1 cellular context compared by ENCODE assay signal in genomic region chr22:38056969-38057841, GRCh38.
TF ChIP-seq lines count a peak whose summit lies in the region.

Gene PICK1, plus strand, starts transcription at chr22:38057404. Its CDS starts 406 bp downstream, at chr22:38057810.

TF ChIP-seq in GM12878, 131 proteins besides CTCF, POLR2A, EP300 and RAD21 (continued from another document and continues in another):
- TF ChIP-seq ZBTB40 (IDR thresholded peaks at IDR 0.05; ENCODE audit: borderline replicate concordance) (peak; percentile 94), EED (IDR thresholded peaks at IDR 0.05; ENCODE audit: low read depth) (peak; percentile 43; the same call in 1 of the 2 replicates), PKNOX1 (IDR thresholded peaks at IDR 0.05) (peak; percentile 49; the same call in 1 of the 2 replicates), SMARCA5 (IDR thresholded peaks at IDR 0.05) (0 out of 2 replicates have a peak, but pooled peaks have one; percentile 21), HDGF (IDR thresholded peaks at IDR 0.05) (no peak), MTA2 (IDR thresholded peaks at IDR 0.05; ENCODE audit: low read depth) (no peak; the same call in 1 of the 2 replicates), GATAD2B (conservative IDR thresholded peaks at IDR 0.05; ENCODE audit: low read depth) (peak; percentile 72), ZBTB4 (CRISPR knock-in tag; IDR thresholded peaks at IDR 0.05) (no peak), ATF7 (IDR thresholded peaks at IDR 0.05; ENCODE audit: low read depth) (peak; percentile 35; the same call in 1 of the 2 replicates), BMI1 (IDR thresholded peaks at IDR 0.05; ENCODE audit: borderline replicate concordance) (peak; percentile 99), TAF1 (IDR thresholded peaks at IDR 0.05; ENCODE audit: borderline replicate concordance, low read depth, low read length) (peak; percentile 56; the same call in 1 of the 2 replicates), POU2F2 (IDR thresholded peaks at IDR 0.05; ENCODE audit: borderline replicate concordance, low read depth, low read length) (no peak), GABPA (IDR thresholded peaks at IDR 0.05; ENCODE audit: low read depth) (peak; percentile 91), NBN (IDR thresholded peaks at IDR 0.05) (peak; percentile 61), SPI1 (IDR thresholded peaks at IDR 0.05; ENCODE audit: borderline replicate concordance, insufficient read depth, low read depth, low read length) (no peak), RCOR1 (conservative IDR thresholded peaks at IDR 0.05; ENCODE audit: low read depth, low read length) (0 out of 2 replicates have a peak, but pooled peaks have one; percentile 82), ZNF217 (IDR thresholded peaks at IDR 0.05) (peak; percentile 80), FOXM1 (IDR thresholded peaks at IDR 0.05; ENCODE audit: low read depth, low read length) (no peak), NKRF (conservative IDR thresholded peaks at IDR 0.05) (peak; percentile 58; the same call in 1 of the 2 replicates), STAT3 (IDR thresholded peaks at IDR 0.05; ENCODE audit: low read depth, low read length) (no peak), RFX5 (IDR thresholded peaks at IDR 0.05; ENCODE audit: low read depth, low read length) (peak; percentile 79), BHLHE40 (IDR thresholded peaks at IDR 0.05; ENCODE audit: borderline replicate concordance in 1 of 2, low read depth in 2 of 2, low read length in 1 of 2) (0 out of 4 replicates have a peak, but pooled peaks of 1 of the 2 experiments have one; percentile 7), CBX5 (IDR thresholded peaks at IDR 0.05; ENCODE audit: low read depth) (no peak), CREM (IDR thresholded peaks at IDR 0.05; ENCODE audit: low read depth) (peak; percentile 96), MXI1 (IDR thresholded peaks at IDR 0.05; ENCODE audit: low read depth, low read length) (peak; percentile 73), MEF2B (IDR thresholded peaks at IDR 0.05; ENCODE audit: partially characterized antibody, poor library complexity, severe bottlenecking) (peak; percentile 52), IKZF1 (conservative IDR thresholded peaks at IDR 0.05) (peak; percentile 88), STAT1 (conservative IDR thresholded peaks at IDR 0.05) (0 out of 2 replicates have a peak, but pooled peaks have one; percentile 82), TCF12 (IDR thresholded peaks at IDR 0.05; ENCODE audit: low read depth, low read length) (peak; percentile 57; the same call in 1 of the 2 replicates), RELB (IDR thresholded peaks at IDR 0.05; ENCODE audit: low read depth) (peak; percentile 68), TARDBP (IDR thresholded peaks at IDR 0.05; ENCODE audit: borderline replicate concordance) (no peak), YY1 (IDR thresholded peaks at IDR 0.05; ENCODE audit: low read depth, low read length) (peak; percentile 100), KLF5 (IDR thresholded peaks at IDR 0.05; ENCODE audit: partially characterized antibody) (peak; percentile 30), SIN3A (IDR thresholded peaks at IDR 0.05; ENCODE audit: low read depth, low read length) (0 out of 2 replicates have a peak, but pooled peaks have one; percentile 72), CBX3 (IDR thresholded peaks at IDR 0.05; ENCODE audit: borderline replicate concordance, low read depth) (no peak), HCFC1 (IDR thresholded peaks at IDR 0.05; ENCODE audit: low read length) (peak; percentile 61; the same call in 1 of the 2 replicates), IKZF2 (IDR thresholded peaks at IDR 0.05) (peak in 1 of 2 experiments; percentile 44; a peak in 1 of 4 replicates), BCL3 (IDR thresholded peaks at IDR 0.05; ENCODE audit: borderline replicate concordance, insufficient read depth, low read depth, low read length, poor library complexity, severe bottlenecking) (no peak)
- TF ChIP-seq, protein P1, sequence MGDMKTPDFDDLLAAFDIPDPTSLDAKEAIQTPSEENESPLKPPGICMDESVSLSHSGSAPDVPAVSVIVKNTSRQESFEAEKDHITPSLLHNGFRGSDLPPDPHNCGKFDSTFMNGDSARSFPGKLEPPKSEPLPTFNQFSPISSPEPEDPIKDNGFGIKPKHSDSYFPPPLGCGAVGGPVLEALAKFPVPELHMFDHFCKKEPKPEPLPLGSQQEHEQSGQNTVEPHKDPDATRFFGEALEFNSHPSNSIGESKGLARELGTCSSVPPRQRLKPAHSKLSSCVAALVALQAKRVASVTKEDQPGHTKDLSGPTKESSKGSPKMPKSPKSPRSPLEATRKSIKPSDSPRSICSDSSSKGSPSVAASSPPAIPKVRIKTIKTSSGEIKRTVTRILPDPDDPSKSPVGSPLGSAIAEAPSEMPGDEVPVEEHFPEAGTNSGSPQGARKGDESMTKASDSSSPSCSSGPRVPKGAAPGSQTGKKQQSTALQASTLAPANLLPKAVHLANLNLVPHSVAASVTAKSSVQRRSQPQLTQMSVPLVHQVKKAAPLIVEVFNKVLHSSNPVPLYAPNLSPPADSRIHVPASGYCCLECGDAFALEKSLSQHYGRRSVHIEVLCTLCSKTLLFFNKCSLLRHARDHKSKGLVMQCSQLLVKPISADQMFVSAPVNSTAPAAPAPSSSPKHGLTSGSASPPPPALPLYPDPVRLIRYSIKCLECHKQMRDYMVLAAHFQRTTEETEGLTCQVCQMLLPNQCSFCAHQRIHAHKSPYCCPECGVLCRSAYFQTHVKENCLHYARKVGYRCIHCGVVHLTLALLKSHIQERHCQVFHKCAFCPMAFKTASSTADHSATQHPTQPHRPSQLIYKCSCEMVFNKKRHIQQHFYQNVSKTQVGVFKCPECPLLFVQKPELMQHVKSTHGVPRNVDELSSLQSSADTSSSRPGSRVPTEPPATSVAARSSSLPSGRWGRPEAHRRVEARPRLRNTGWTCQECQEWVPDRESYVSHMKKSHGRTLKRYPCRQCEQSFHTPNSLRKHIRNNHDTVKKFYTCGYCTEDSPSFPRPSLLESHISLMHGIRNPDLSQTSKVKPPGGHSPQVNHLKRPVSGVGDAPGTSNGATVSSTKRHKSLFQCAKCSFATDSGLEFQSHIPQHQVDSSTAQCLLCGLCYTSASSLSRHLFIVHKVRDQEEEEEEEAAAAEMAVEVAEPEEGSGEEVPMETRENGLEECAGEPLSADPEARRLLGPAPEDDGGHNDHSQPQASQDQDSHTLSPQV (IDR thresholded peaks at IDR 0.05): peak; percentile 99
- TF ChIP-seq, protein P2, sequence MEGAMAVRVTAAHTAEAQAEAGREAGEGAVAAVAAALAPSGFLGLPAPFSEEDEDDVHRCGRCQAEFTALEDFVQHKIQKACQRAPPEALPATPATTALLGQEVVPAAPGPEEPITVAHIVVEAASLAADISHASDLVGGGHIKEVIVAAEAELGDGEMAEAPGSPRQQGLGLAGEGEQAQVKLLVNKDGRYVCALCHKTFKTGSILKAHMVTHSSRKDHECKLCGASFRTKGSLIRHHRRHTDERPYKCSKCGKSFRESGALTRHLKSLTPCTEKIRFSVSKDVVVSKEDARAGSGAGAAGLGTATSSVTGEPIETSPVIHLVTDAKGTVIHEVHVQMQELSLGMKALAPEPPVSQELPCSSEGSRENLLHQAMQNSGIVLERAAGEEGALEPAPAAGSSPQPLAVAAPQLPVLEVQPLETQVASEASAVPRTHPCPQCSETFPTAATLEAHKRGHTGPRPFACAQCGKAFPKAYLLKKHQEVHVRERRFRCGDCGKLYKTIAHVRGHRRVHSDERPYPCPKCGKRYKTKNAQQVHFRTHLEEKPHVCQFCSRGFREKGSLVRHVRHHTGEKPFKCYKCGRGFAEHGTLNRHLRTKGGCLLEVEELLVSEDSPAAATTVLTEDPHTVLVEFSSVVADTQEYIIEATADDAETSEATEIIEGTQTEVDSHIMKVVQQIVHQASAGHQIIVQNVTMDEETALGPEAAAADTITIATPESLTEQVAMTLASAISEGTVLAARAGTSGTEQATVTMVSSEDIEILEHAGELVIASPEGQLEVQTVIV (IDR thresholded peaks at IDR 0.05; ENCODE audit: borderline replicate concordance, partially characterized antibody): peak; percentile 76
